16 cellular contexts compared by ENCODE assay signal in the genomic region with DNA sequence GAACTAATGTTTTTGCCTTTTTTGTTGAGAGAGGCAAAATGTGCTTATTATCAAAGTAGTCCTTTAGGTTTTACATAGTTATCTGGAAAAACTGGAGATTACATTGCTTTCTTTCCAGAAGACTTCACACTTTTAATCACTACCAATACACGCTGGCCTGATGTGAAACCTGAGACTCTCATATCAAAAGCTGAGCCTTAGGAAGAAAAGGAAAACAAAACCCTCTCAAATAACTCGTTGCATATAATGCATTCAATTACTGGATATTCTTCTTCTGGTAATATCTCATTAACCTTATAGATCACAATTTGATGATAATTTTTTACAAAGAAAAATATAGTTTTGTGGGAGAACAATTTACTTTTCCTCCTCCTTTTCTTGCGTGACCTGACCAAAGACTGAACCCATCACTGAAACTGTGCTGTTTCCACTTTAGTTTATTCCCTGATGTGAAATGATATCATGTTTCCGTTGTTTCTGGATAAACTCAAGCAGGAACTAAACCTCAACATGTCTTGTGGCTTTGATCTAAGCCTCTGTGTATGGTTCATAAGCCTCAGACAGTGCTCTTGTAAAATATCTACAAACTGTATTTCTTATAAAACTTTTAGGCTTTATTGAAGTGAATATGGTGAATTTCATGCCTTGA.
A peak's percentile ranks its signal among the peaks of the same experiment; 100 is the strongest.
DNase-seq lines count a peak whose midpoint lies in the region; ATAC-seq and TF ChIP-seq lines count a peak whose summit lies in the region.
"Had no signal": no experiment of that assay in that cellular context is flagged by ENCODE, and none has a peak within 500 bp of the region (broad histone marks: within the 10 kb centered on the region; RNA-seq: fewer than 3 reads in every experiment).

No MANE protein-coding gene starts in this region.

- POLR2A ChIA-PET in BJ (lab: Charles Lee): no interaction called here
- POLR2A ChIA-PET in CD4-positive, alpha-beta T cell (lab: Charles Lee): no interaction called here

- no peaks in the 10 kb centered on the region for H3K4me1 Mint-ChIP-seq in CD4-positive, alpha-beta T cell (ENCODE audit: low read depth)
- H3K4me1 Mint-ChIP-seq: activated CD4-positive, alpha-beta T cell treated with anti-CD3 and anti-CD28 coated beads for 36 hours had no signal

- CTCF ChIA-PET in BJ (lab: Yijun Ruan, JAX): no interaction called here
- CTCF ChIA-PET in CD4-positive, alpha-beta T cell (lab: Charles Lee): no interaction called here

- H3K27me3 Mint-ChIP-seq in CD4-positive, alpha-beta T cell: no peaks in the 10 kb centered on the region
- H3K27me3 Mint-ChIP-seq: activated CD4-positive, alpha-beta T cell treated with anti-CD3 and anti-CD28 coated beads for 36 hours had no signal

- H3K9me3 Mint-ChIP-seq in CD4-positive, alpha-beta T cell: no peaks in the 10 kb centered on the region

- no peak overlapping the region for H4K8ac ChIP-seq in mesendoderm (ENCODE audit: low read depth, low read length)

- H3K27me3 ChIP-seq in BJ (ENCODE audit: control insufficient read depth, insufficient read depth, low read length): no peaks in the 10 kb centered on the region
- no peaks in the 10 kb centered on the region for H3K27me3 ChIP-seq in mesendoderm (ENCODE audit: insufficient read depth, low read length, poor library complexity)
- no peaks in the 10 kb centered on the region for H3K27me3 ChIP-seq in CD4-positive, alpha-beta T cell (ENCODE audit: control insufficient read depth, insufficient read depth, low read length)
- H3K27me3 ChIP-seq: BLaER1, tibial nerve had no signal

- H3K4me3 Mint-ChIP-seq in CD4-positive, alpha-beta T cell: no peak overlapping the region
- H3K4me3 Mint-ChIP-seq: activated CD4-positive, alpha-beta T cell treated with anti-CD3 and anti-CD28 coated beads for 36 hours had no signal

- no peak overlapping the region for H2BK120ac ChIP-seq in mesendoderm (ENCODE audit: low read depth, low read length)

- TF ChIP-seq CTCF in BJ (IDR thresholded peaks at IDR 0.05; ENCODE audit: insufficient read depth, low read depth, low read length): no peak
- no peak for TF ChIP-seq CTCF in CD4-positive, alpha-beta T cell (IDR thresholded peaks at IDR 0.05)

- H3K36me3 Mint-ChIP-seq in CD4-positive, alpha-beta T cell (ENCODE audit: low read depth): no peaks in the 10 kb centered on the region

- no peak overlapping the region for H3K9ac ChIP-seq in mesendoderm (ENCODE audit: low read length)
- H3K9ac ChIP-seq: BLaER1 had no signal

- no peaks in the 10 kb centered on the region for H3K9me3 ChIP-seq in CD4-positive, alpha-beta T cell (ENCODE audit: control insufficient read depth, low read length)
- H3K9me3 ChIP-seq: BLaER1, tibial nerve had no signal

- no CpG with 5 or more reads among the region's 4 CpGs for WGBS in mesendoderm (ENCODE audit: extremely low coverage, insufficient coverage, low lambda C conversion rate)

- no peak overlapping the region for H3K27ac ChIP-seq in mesendoderm (ENCODE audit: low read depth, low read length)
- no peak overlapping the region for H3K27ac ChIP-seq in CD4-positive, alpha-beta T cell (ENCODE audit: low read depth, low read length)
- H3K27ac ChIP-seq: BLaER1, coronary artery had no signal

- H4K5ac ChIP-seq in mesendoderm (ENCODE audit: low read length): no peak overlapping the region

- H3K56ac ChIP-seq in mesendoderm (ENCODE audit: low read length): no peak overlapping the region

- H3K4ac ChIP-seq in mesendoderm (ENCODE audit: low read depth, low read length): no peak overlapping the region

- H3K27ac Mint-ChIP-seq in CD4-positive, alpha-beta T cell: no peak overlapping the region
- H3K27ac Mint-ChIP-seq: activated CD4-positive, alpha-beta T cell treated with anti-CD3 and anti-CD28 coated beads for 36 hours had no signal

- H3K4me2 ChIP-seq in mesendoderm (ENCODE audit: low read length): no peak overlapping the region
- H3K4me2 ChIP-seq: BLaER1 had no signal

- peak overlapping the region; percentile 5 for H2BK5ac ChIP-seq in mesendoderm (ENCODE audit: low read length)

- H3K4me3 ChIP-seq in BJ (ENCODE audit: low read depth, low read length): no peak overlapping the region
- no peak overlapping the region for H3K4me3 ChIP-seq in mesendoderm (ENCODE audit: low read length)
- H3K4me3 ChIP-seq: BLaER1, coronary artery, tibial nerve had no signal

- peak; percentile 45 for DNase-seq in BJ (ENCODE audit: low read depth)
- peak; percentile 87 for DNase-seq in LHCN-M2 (ENCODE audit: low read depth)
- DNase-seq in brain pericyte (ENCODE audit: low read depth, low spot score): peak; percentile 70
- DNase-seq in mesendoderm: peak; percentile 80
- DNase-seq in NCI-H1092 (lab: John Stamatoyannopoulos, UW): no peak
- no peak for DNase-seq in CD4-positive, alpha-beta T cell
- no peak for DNase-seq in left colon
- DNase-seq: activated CD4-positive, alpha-beta T cell treated with anti-CD3 and anti-CD28 coated beads for 36 hours; activated effector memory CD4-positive, alpha-beta T cell treated with Interleukin-2 at 50 U/mL for 16 hours; hypothalamus; Kasumi-1; NCI-H524 treated with DMSO at 0.1 percent for 48 hours had no signal

- no peak overlapping the region for H2AK5ac ChIP-seq in mesendoderm (ENCODE audit: low read length)

- H3K23ac ChIP-seq in mesendoderm (ENCODE audit: low read length): no peak overlapping the region

- H3K79me1 ChIP-seq in mesendoderm (ENCODE audit: low read length): no peaks in the 10 kb centered on the region

- no peaks in the 10 kb centered on the region for H3K4me1 ChIP-seq in mesendoderm (ENCODE audit: control insufficient read depth, low read depth, low read length)
- H3K4me1 ChIP-seq: BLaER1 had no signal

- no peak overlapping the region for H3K18ac ChIP-seq in mesendoderm (ENCODE audit: low read length)

- H3K36me3 ChIP-seq in BJ (ENCODE audit: control insufficient read depth, insufficient read depth, low read length) (no peaks in the 10 kb centered on the region), mesendoderm (ENCODE audit: control insufficient read depth, insufficient read depth, low read length) (no peaks in the 10 kb centered on the region)
- H3K36me3 ChIP-seq: BLaER1, tibial nerve had no signal

- intact Hi-C loops in CD4-positive, alpha-beta T cell (cut with DNase I, micrococcal nuclease): no loop called here
- intact Hi-C loops in left colon (cut with DNase I, micrococcal nuclease): no loop called here

- no peak for ATAC-seq in CD4-positive, alpha-beta T cell (ENCODE audit: poor library complexity)
- no peak for ATAC-seq in left colon
- ATAC-seq in HG03442 (IDR thresholded peaks at IDR 0.05; ENCODE audit: unreplicated experiment): no peak
- ATAC-seq: activated CD4-positive, alpha-beta T cell treated with anti-CD3 and anti-CD28 coated beads for 36 hours had no signal

- H3K79me2 ChIP-seq in mesendoderm (ENCODE audit: control insufficient read depth, insufficient read depth, low read length): no peaks in the 10 kb centered on the region

- no peak overlapping the region for H2BK15ac ChIP-seq in mesendoderm (replicated peaks; ENCODE audit: low read depth)

Comparison
In these comparisons a context has a peak if more than half of its experiments do, and no peak if none do; other contexts are left out.
1. DNase-seq: peak in BJ (single experiment), LHCN-M2 (single experiment), brain pericyte (single experiment) and mesendoderm (single experiment); none in NCI-H1092 (single experiment), CD4-positive, alpha-beta T cell (0 of 10) and left colon (0 of 2).